In genomic region chr5:178223196-178223773, GRCh38 we compare ENCODE assay signal across 17 cellular contexts. TPM values are rescaled to one million over a fixed set of nuclear protein-coding genes. Genes with fewer than 3 reads are reported as not detected.
DNase-seq lines count a peak whose midpoint lies in the region; ATAC-seq and TF ChIP-seq lines count a peak whose summit lies in the region.
"Had no signal": no experiment of that assay in that cellular context is flagged by ENCODE, and none has a peak within 500 bp of the region (broad histone marks: within the 10 kb centered on the region; RNA-seq: fewer than 3 reads in every experiment).

No MANE protein-coding gene starts in this region.

- no peaks in the 10 kb centered on the region for H3K23me2 ChIP-seq in H9 (ENCODE audit: insufficient read length, low read depth, low read length, poor library complexity, severe bottlenecking)

- no peak overlapping the region for H3K4me3 Mint-ChIP-seq in activated CD8-positive, alpha-beta memory T cell treated with anti-CD3 and anti-CD28 coated beads, Interleukin-2, amount 10 ng/mL, durations not matched to agents 7 days and 5 days
- H3K4me3 Mint-ChIP-seq in H9 (0 out of 5 replicates have a peak overlapping the region, but pooled peaks of 1 of the 2 experiments have one; percentile 5), neural crest cell (peak overlapping the region; percentile 62)

- H2AFZ ChIP-seq in H9 (ENCODE audit: low read length), result no peak overlapping the region

- H3K27ac ChIP-seq in H9 (ENCODE audit: insufficient read length, low read depth, low read length), result no peak overlapping the region
- no peak overlapping the region for H3K27ac ChIP-seq in brain microvascular endothelial cell
- no peak overlapping the region for H3K27ac ChIP-seq in SJCRH30
- H3K27ac ChIP-seq: VCaP had no signal

- H4K91ac ChIP-seq in H9 (ENCODE audit: insufficient read length, low read depth, low read length), result no peak overlapping the region

- H3K4me1 ChIP-seq in H9 (ENCODE audit: insufficient read depth, low read length) (peaks cover 2% of the 10 kb centered on the region; the same call in 1 of the 2 replicates), SJCRH30 (no peaks in the 10 kb centered on the region)

- peaks cover 23% of the 10 kb centered on the region for H3K36me3 ChIP-seq in brain microvascular endothelial cell (replicated peaks)
- H3K36me3 ChIP-seq in SJCRH30, result peaks cover 23% of the 10 kb centered on the region

- no peak overlapping the region for H4K5ac ChIP-seq in H9 (ENCODE audit: insufficient read length, low read depth, low read length)

- H2BK120ac ChIP-seq in H9 (ENCODE audit: low read depth, low read length, poor library complexity, severe bottlenecking), result no peak overlapping the region

- H3K4me2 ChIP-seq in H9 (ENCODE audit: insufficient read depth, insufficient read length, low read length), result no peak overlapping the region

- no peaks in the 10 kb centered on the region for H3K9me3 Mint-ChIP-seq in activated CD8-positive, alpha-beta memory T cell treated with anti-CD3 and anti-CD28 coated beads, Interleukin-2, amount 10 ng/mL, durations not matched to agents 7 days and 5 days (ENCODE audit: low read depth)
- H3K9me3 Mint-ChIP-seq in H9 (no peaks in the 10 kb centered on the region; a peak in 1 of 5 replicates), neural crest cell (no peaks in the 10 kb centered on the region)
- H3K9me3 Mint-ChIP-seq: naive B cell had no signal

- no peak overlapping the region for H2BK20ac ChIP-seq in H9 (ENCODE audit: low read depth, low read length, poor library complexity, severe bottlenecking)

- H3K4ac ChIP-seq in H9 (ENCODE audit: low read depth, low read length), result no peak overlapping the region

- no peaks in the 10 kb centered on the region for H3K27me3 Mint-ChIP-seq in activated CD8-positive, alpha-beta memory T cell treated with anti-CD3 and anti-CD28 coated beads, Interleukin-2, amount 10 ng/mL, durations not matched to agents 7 days and 5 days
- H3K27me3 Mint-ChIP-seq in H9 (ENCODE audit: low read depth), result no peaks in the 10 kb centered on the region
- H3K27me3 Mint-ChIP-seq in neural crest cell (ENCODE audit: low read depth), result peaks cover 5% of the 10 kb centered on the region
- H3K27me3 Mint-ChIP-seq: naive B cell had no signal

- in situ Hi-C loops in brain microvascular endothelial cell (cut with HindIII; ENCODE audit: low pct_ligation_motif_present, low sequenced_read_pairs), result no loop called here

- H3K27me3 ChIP-seq in H9 (ENCODE audit: insufficient read depth, low read length), result no peaks in the 10 kb centered on the region
- no peaks in the 10 kb centered on the region for H3K27me3 ChIP-seq in brain microvascular endothelial cell (replicated peaks)
- H3K27me3 ChIP-seq in SJCRH30, result no peaks in the 10 kb centered on the region

- no peaks in the 10 kb centered on the region for H3K79me1 ChIP-seq in H9 (ENCODE audit: insufficient read depth, low read depth, low read length, poor library complexity, severe bottlenecking)

- H3K56ac ChIP-seq in H9 (ENCODE audit: insufficient read length, low read depth, low read length), result no peak overlapping the region

- H3K9me3 ChIP-seq in H9 (ENCODE audit: control insufficient read depth, low read depth, low read length) (no peaks in the 10 kb centered on the region), SJCRH30 (replicated peaks) (no peaks in the 10 kb centered on the region)

- H2BK12ac ChIP-seq in H9 (ENCODE audit: insufficient read length, low read depth, low read length), result no peak overlapping the region

- H2AK5ac ChIP-seq in H9 (ENCODE audit: insufficient read length, low read length), result no peak overlapping the region

- no peak overlapping the region for H3K9ac ChIP-seq in H9 (ENCODE audit: extremely low read depth, insufficient read length, low read length)

- TF ChIP-seq CTCF in H9 (conservative IDR thresholded peaks at IDR 0.05) (peak; percentile 37; the same call in 2 of the 3 replicates), brain microvascular endothelial cell (IDR thresholded peaks at IDR 0.05; ENCODE audit: low read depth, low read length, missing control alignments) (peak; percentile 41), neural crest cell (conservative IDR thresholded peaks at IDR 0.05) (peak; percentile 31)

- DNase-seq in activated CD8-positive, alpha-beta memory T cell treated with anti-CD3 and anti-CD28 coated beads, Interleukin-2, amount 10 ng/mL, durations not matched to agents 7 days and 5 days, result no peak
- DNase-seq in activated CD8-positive, alpha-beta memory T cell treated with anti-CD3 and anti-CD28 coated beads for 24 hours, result no peak
- DNase-seq in H9 (no peak), brain microvascular endothelial cell (no peak), neural crest cell (ENCODE audit: low read depth, low spot score) (no peak), SJCRH30 (no peak), CD1c-positive myeloid dendritic cell (ENCODE audit: extremely low spot score) (no peak), NCI-H1417 treated with DMSO at 0.1 percent for 48 hours (lab: John Stamatoyannopoulos, UW) (no peak)
- DNase-seq: activated CD8-positive, alpha-beta memory T cell treated with anti-CD3 and anti-CD28 coated beads, Interleukin-2, amount 50 U/mL, for 48 hours; amniotic stem cell; dermis blood vessel endothelial cell; hippocampal formation; naive B cell; NCI-H1694 treated with DMSO at 0.1 percent for 48 hours; NCI-H524 had no signal

- H4K20me1 ChIP-seq in H9 (ENCODE audit: control insufficient read depth, insufficient read depth, insufficient read length), result peaks cover 3% of the 10 kb centered on the region

- H4K8ac ChIP-seq in H9 (replicated peaks; ENCODE audit: insufficient read length, low read depth, low read length), result no peak overlapping the region

- no peak overlapping the region for H2BK5ac ChIP-seq in H9 (ENCODE audit: insufficient read length, low read length)

- CTCF ChIA-PET in activated CD8-positive, alpha-beta memory T cell treated with anti-CD3 and anti-CD28 coated beads, Interleukin-2, amount 10 ng/mL, durations not matched to agents 7 days and 5 days (lab: Charles Lee), result no interaction called here

- peaks cover 30% of the 10 kb centered on the region for H3K4me1 Mint-ChIP-seq in activated CD8-positive, alpha-beta memory T cell treated with anti-CD3 and anti-CD28 coated beads, Interleukin-2, amount 10 ng/mL, durations not matched to agents 7 days and 5 days
- H3K4me1 Mint-ChIP-seq in H9 (peaks cover 17% of the 10 kb centered on the region in 2 experiments), neural crest cell (peaks cover 15% of the 10 kb centered on the region)

- no peak overlapping the region for H2BK15ac ChIP-seq in H9 (ENCODE audit: low read depth, low read length)

- no peak overlapping the region for H3K4me3 ChIP-seq in brain microvascular endothelial cell (ENCODE audit: low read depth, low read length)
- no peak overlapping the region for H3K4me3 ChIP-seq in SJCRH30

- H3K23ac ChIP-seq in H9 (ENCODE audit: insufficient read length, low read depth, low read length), result no peak overlapping the region

- no peak for ATAC-seq in activated CD8-positive, alpha-beta memory T cell treated with anti-CD3 and anti-CD28 coated beads, Interleukin-2, amount 10 ng/mL, durations not matched to agents 7 days and 5 days

- no peak overlapping the region for H3K18ac ChIP-seq in H9 (ENCODE audit: insufficient read length, low read depth, low read length)

- WGBS in H9 (ENCODE audit: extremely low coverage, insufficient read length, low lambda C conversion rate), result no CpG with 5 or more reads among the region's 5 CpGs

- H3K36me3 Mint-ChIP-seq in activated CD8-positive, alpha-beta memory T cell treated with anti-CD3 and anti-CD28 coated beads, Interleukin-2, amount 10 ng/mL, durations not matched to agents 7 days and 5 days, result peaks cover 49% of the 10 kb centered on the region
- H3K36me3 Mint-ChIP-seq in H9 (ENCODE audit: insufficient read depth in 1 of 3, low read depth in 3 of 3) (peaks cover 38 to 78% (median 59%) of the 10 kb centered on the region in 3 experiments; a peak in 6 of 7 replicates), neural crest cell (ENCODE audit: low read depth) (peaks cover 37% of the 10 kb centered on the region)

- H3K27ac Mint-ChIP-seq in activated CD8-positive, alpha-beta memory T cell treated with anti-CD3 and anti-CD28 coated beads, Interleukin-2, amount 10 ng/mL, durations not matched to agents 7 days and 5 days, result peak overlapping the region; percentile 17
- H3K27ac Mint-ChIP-seq in H9 (peak overlapping the region in 2 of 3 experiments; percentile 64 to 84; a peak in 4 of 7 replicates), neural crest cell (ENCODE audit: unreplicated experiment) (peak overlapping the region; percentile 21)

- H3T11ph ChIP-seq in H9 (ENCODE audit: low read length), result no peak overlapping the region

- H3K14ac ChIP-seq in H9 (ENCODE audit: insufficient read depth, low read length), result no peak overlapping the region

- H3K79me2 ChIP-seq in H9 (ENCODE audit: insufficient read depth, low read length), result no peaks in the 10 kb centered on the region

RNA-seq across cellular contexts. Expression of gene PHYKPL, which starts 9.3 kb away (rescaled TPM):
- 100 to 1,000 TPM; 117 to 120 TPM for total RNA-seq in activated CD8-positive, alpha-beta memory T cell treated with anti-CD3 and anti-CD28 coated beads, Interleukin-2, amount 10 ng/mL, durations not matched to agents 7 days and 5 days
- total RNA-seq in H9 (2021) (40.9 and 48.8 TPM in 2 replicates), neural crest cell (53.9 and 55.7 TPM in 2 replicates)
- 16.0 and 21.2 TPM in 2 replicates for total RNA-seq in SJCRH30 (2014; rRNA removed; shearing (Covaris generic))

RNA-seq across cellular contexts. Expression of gene HNRNPAB, which starts 19.0 kb away (rescaled TPM):
- total RNA-seq in activated CD8-positive, alpha-beta memory T cell treated with anti-CD3 and anti-CD28 coated beads, Interleukin-2, amount 10 ng/mL, durations not matched to agents 7 days and 5 days, result 100 to 1,000 TPM; 268 to 391 TPM
- total RNA-seq in H9 (2021), result 547 and 557 TPM in 2 replicates
- 464 and 466 TPM in 2 replicates for total RNA-seq in neural crest cell
- 244 and 266 TPM in 2 replicates for total RNA-seq in SJCRH30 (2014; rRNA removed; shearing (Covaris generic))

RNA-seq across cellular contexts. Expression of gene GMCL2, which starts 36.1 kb away (rescaled TPM):
- not detected for total RNA-seq in activated CD8-positive, alpha-beta memory T cell treated with anti-CD3 and anti-CD28 coated beads, Interleukin-2, amount 10 ng/mL, durations not matched to agents 7 days and 5 days
- not detected in 2 replicates for total RNA-seq in H9 (2021)
- total RNA-seq in neural crest cell, result not detected in 2 replicates
- total RNA-seq in SJCRH30 (2014; rRNA removed; shearing (Covaris generic)), result not detected in 2 replicates
- total RNA-seq: dermis blood vessel endothelial cell, lower leg skin had no signal

Comparison
In these comparisons a context has a peak if more than half of its experiments do, and no peak if none do; other contexts are left out.
1. H3K27ac Mint-ChIP-seq: peak in every context shown above with its lines; median percentile 74 in H9; 21 in neural crest cell; 17 in activated CD8-positive, alpha-beta memory T cell treated with anti-CD3 and anti-CD28 coated beads, Interleukin-2, amount 10 ng/mL, durations not matched to agents 7 days and 5 days.